Comparison of ENCODE assay signal across 8 cellular contexts in the genomic region with DNA sequence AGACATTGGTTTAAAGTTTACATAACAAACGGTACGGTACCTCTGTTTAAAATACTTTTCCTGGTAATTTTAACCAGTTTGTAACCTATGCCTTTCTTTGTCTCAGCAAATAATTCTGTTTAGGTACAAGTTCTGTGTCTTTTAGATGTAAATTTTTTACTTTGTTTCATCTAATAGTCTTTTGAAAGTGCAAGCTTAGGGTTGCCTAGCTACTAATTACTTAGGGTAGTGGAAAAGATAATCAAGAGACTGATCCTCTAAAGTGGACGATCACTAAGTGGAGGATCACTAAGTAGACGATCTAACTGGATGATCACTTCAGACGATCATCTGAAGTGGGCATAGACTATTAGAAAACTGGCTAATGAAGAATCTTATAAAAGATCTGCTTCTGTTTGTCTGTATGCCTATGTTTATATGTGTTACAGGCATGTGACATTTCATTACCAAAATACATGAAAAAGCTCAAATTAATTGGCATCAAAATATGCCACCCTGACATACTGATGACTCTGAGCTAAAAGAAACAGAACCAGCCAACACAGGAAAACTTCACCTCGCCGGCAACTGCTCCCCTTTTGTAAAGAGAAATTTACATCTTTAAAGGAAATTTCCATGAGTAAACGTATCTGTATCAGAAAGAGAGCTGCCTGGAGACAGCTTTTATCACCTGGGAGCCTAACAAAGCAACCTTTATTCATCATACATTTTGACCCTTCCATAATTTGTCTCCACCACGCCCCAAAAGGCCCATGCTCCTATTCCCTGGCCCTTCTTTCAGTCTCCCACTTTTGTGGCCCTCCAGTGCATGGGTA. TPM values are rescaled to one million over a fixed set of nuclear protein-coding genes. Genes with fewer than 3 reads are reported as not detected.
DNase-seq lines count a peak whose midpoint lies in the region; ATAC-seq and TF ChIP-seq lines count a peak whose summit lies in the region.

No MANE protein-coding gene starts in this region.

- peaks cover 7% of the 10 kb centered on the region for H3K36me3 Mint-ChIP-seq in stimulated activated naive CD8-positive, alpha-beta T cell treated with anti-CD3 and anti-CD28 coated beads, Interleukin-15, Interleukin-2, amounts not matched to agents 100 ng/mL and 50 ng/mL, for 24 hours (ENCODE audit: low read depth)

- ATAC-seq in stimulated activated naive CD8-positive, alpha-beta T cell treated with anti-CD3 and anti-CD28 coated beads, Interleukin-15, Interleukin-2, amounts not matched to agents 100 U/mL and 50 U/mL, for 24 hours, result no peak
- no peak for ATAC-seq in GM21619 (IDR thresholded peaks at IDR 0.05; ENCODE audit: unreplicated experiment)

- peak overlapping the region in 4 of 5 donors; percentile 95 to 97 (median 96) for H3K27ac ChIP-seq in adrenal gland
- peak overlapping the region; percentile 90 to 92 for H3K27ac ChIP-seq in tibial artery

- intact Hi-C loops in adrenal gland (cut with DNase I) (loop anchor here in 1 of 2 donors (10.0 kb wide), 1 partner anchor 163 kb away; a partner anchor contains a TSS), tibial artery (cut with DNase I; ENCODE audit: low total_unique reads) (loop anchor here (5.0 kb wide), 2 partner anchors 49 to 94 kb away; a partner anchor contains a TSS)

- TF ChIP-seq CTCF in adrenal gland (IDR thresholded peaks at IDR 0.05) (no peak), tibial artery (IDR thresholded peaks at IDR 0.05) (no peak)

- H3K27ac Mint-ChIP-seq in stimulated activated naive CD8-positive, alpha-beta T cell treated with anti-CD3 and anti-CD28 coated beads, Interleukin-15, Interleukin-2, amounts not matched to agents 100 ng/mL and 50 ng/mL, for 24 hours, result peak overlapping the region; percentile 70

- H3K4me3 ChIP-seq in adrenal gland, result peak overlapping the region in 3 of 4 donors; percentile 66 to 100 (median 81)
- peak overlapping the region; percentile 69 to 87 for H3K4me3 ChIP-seq in tibial artery

- H3K9me3 Mint-ChIP-seq in stimulated activated naive CD8-positive, alpha-beta T cell treated with anti-CD3 and anti-CD28 coated beads, Interleukin-15, Interleukin-2, amounts not matched to agents 100 ng/mL and 50 ng/mL, for 24 hours, result no peaks in the 10 kb centered on the region

- 23 to 31% (median 27%) methylated on average over 9 of the region's 9 CpGs for WGBS in adrenal gland, 4 donors

- no peak for DNase-seq in stimulated activated naive CD8-positive, alpha-beta T cell treated with anti-CD3 and anti-CD28 coated beads, Interleukin-15, Interleukin-2, amounts not matched to agents 100 U/mL and 50 U/mL, for 24 hours
- no peak for DNase-seq in adrenal gland
- peak; percentile 8 for DNase-seq in left kidney (ENCODE audit: low read depth, low spot score)
- DNase-seq in tibial artery, result no peak
- DNase-seq in medulla oblongata (ENCODE audit: extremely low spot score), result no peak
- no peak for DNase-seq in 8988T

- peaks cover 16% of the 10 kb centered on the region for H3K27me3 Mint-ChIP-seq in stimulated activated naive CD8-positive, alpha-beta T cell treated with anti-CD3 and anti-CD28 coated beads, Interleukin-15, Interleukin-2, amounts not matched to agents 100 ng/mL and 50 ng/mL, for 24 hours

- peak overlapping the region; percentile 90 for H3K4me3 Mint-ChIP-seq in stimulated activated naive CD8-positive, alpha-beta T cell treated with anti-CD3 and anti-CD28 coated beads, Interleukin-15, Interleukin-2, amounts not matched to agents 100 ng/mL and 50 ng/mL, for 24 hours

- H3K36me3 ChIP-seq in adrenal gland (replicated peaks in 1 of 2), result no peaks in the 10 kb centered on the region
- no peaks in the 10 kb centered on the region for H3K36me3 ChIP-seq in tibial artery

- no peaks in the 10 kb centered on the region for H3K27me3 ChIP-seq in adrenal gland
- no peaks in the 10 kb centered on the region for H3K27me3 ChIP-seq in tibial artery

- peaks cover 26 to 47% of the 10 kb centered on the region in 2 donors for H3K4me1 ChIP-seq in adrenal gland (replicated peaks in 1 of 2)
- H3K4me1 ChIP-seq in tibial artery, result peaks cover 0 to 43% (median 25%) of the 10 kb centered on the region in 4 donors

- no peak for TF ChIP-seq POLR2A in adrenal gland (IDR thresholded peaks at IDR 0.05)

- H3K9me3 ChIP-seq in adrenal gland (replicated peaks in 1 of 3) (no peaks in the 10 kb centered on the region), tibial artery (no peaks in the 10 kb centered on the region)

- H3K4me1 Mint-ChIP-seq in stimulated activated naive CD8-positive, alpha-beta T cell treated with anti-CD3 and anti-CD28 coated beads, Interleukin-15, Interleukin-2, amounts not matched to agents 100 ng/mL and 50 ng/mL, for 24 hours (ENCODE audit: low read depth), result peaks cover 20% of the 10 kb centered on the region

RNA-seq across cellular contexts. Expression of a gene that starts 15.9 kb away (rescaled TPM):
- total RNA-seq in adrenal gland, result 100 to 1,000 TPM in 7 of 8 donors, 10 to 100 TPM in 1; 74.8 to 299 (median 165) TPM
- 10 to 100 TPM; 26.8 to 41.5 (median 39.8) TPM for polyA plus RNA-seq in adrenal gland

RNA-seq across cellular contexts. Expression of a gene that starts 49.8 kb away (rescaled TPM):
- 10 to 100 TPM; 17.9 to 32.5 (median 25.8) TPM for total RNA-seq in adrenal gland
- polyA plus RNA-seq in adrenal gland, result 10 to 100 TPM; 16.0 to 29.6 (median 20.2) TPM
